Comparison of ENCODE assay signal across 20 cellular contexts in genomic region chr21:33908760-33909159, GRCh38. TPM values are rescaled to one million over a fixed set of nuclear protein-coding genes. Genes with fewer than 3 reads are reported as not detected.
DNase-seq lines count a peak whose midpoint lies in the region; ATAC-seq and TF ChIP-seq lines count a peak whose summit lies in the region.
"Had no signal": no experiment of that assay in that cellular context is flagged by ENCODE, and none has a peak within 500 bp of the region (broad histone marks: within the 10 kb centered on the region; RNA-seq: fewer than 3 reads in every experiment).

No MANE protein-coding gene starts in this region.

- H3K4me1 ChIP-seq in thyroid gland = no peaks in the 10 kb centered on the region
- H3K4me1 ChIP-seq: BE2C had no signal

- TF ChIP-seq POLR2A in thyroid gland (IDR thresholded peaks at IDR 0.05) = no peak

- CTCF ChIA-PET in activated CD4-positive, alpha-beta T cell treated with anti-CD3 and anti-CD28 coated beads for 36 hours (lab: Charles Lee) = interaction anchor here (1.0 kb wide), 1 partner anchor 16 kb away, joined by 3 read pairs; no protein-coding TSS in a partner anchor

- no peak overlapping the region for H3K27ac ChIP-seq in thyroid gland

- DNase-seq in activated CD4-positive, alpha-beta T cell treated with anti-CD3 and anti-CD28 coated beads for 36 hours = peak; percentile 74
- DNase-seq in activated CD4-positive, alpha-beta T cell treated with anti-CD3 and anti-CD28 coated beads, Interleukin-2, amount 50 U/mL, for 4 hours = no peak
- peak; percentile 31 for DNase-seq in activated naive CD4-positive, alpha-beta T cell treated with anti-CD3 and anti-CD28 coated beads, Interleukin-2, amount 50 U/mL, for 16 hours
- no peak for DNase-seq in activated naive CD4-positive, alpha-beta T cell (lab: John Stamatoyannopoulos, UW)
- DNase-seq in activated T-cell treated with anti-CD3 and anti-CD28 coated beads, Interleukin-2, amount 50 U/mL, for 72 hours = peak; percentile 24 to 32
- no peak for DNase-seq in stimulated activated effector memory CD8-positive, alpha-beta T cell treated with anti-CD3 and anti-CD28 coated beads, Interleukin-12 subunit alpha, Interleukin-12 subunit beta, amount 100 ng/mL, for 72 hours (ENCODE audit: low spot score in 2 of 2)
- DNase-seq in thyroid gland = no peak
- no peak for DNase-seq in iPS-NIHi11 (ENCODE audit: low spot score)
- DNase-seq: 8988T; BE2C; Calu3; CD4-positive, alpha-beta T cell; DMS53; MV-4-11; NCI-H1417 treated with DMSO at 0.1 percent for 48 hours; NCI-H1930; NCI-H2171; NCI-H446 treated with DMSO at 0.1 percent for 48 hours; OCI-M1 had no signal

- H3K36me3 Mint-ChIP-seq in activated CD4-positive, alpha-beta T cell treated with anti-CD3 and anti-CD28 coated beads for 36 hours (ENCODE audit: low read depth) = peaks cover 65% of the 10 kb centered on the region
- peaks cover 14 to 54% of the 10 kb centered on the region in 2 donors for H3K36me3 Mint-ChIP-seq in activated T-cell treated with anti-CD3 and anti-CD28 coated beads, Interleukin-2, amount 50 U/mL, for 72 hours (ENCODE audit: insufficient read depth in 2 of 2)
- H3K36me3 Mint-ChIP-seq in stimulated activated effector memory CD8-positive, alpha-beta T cell treated with anti-CD3 and anti-CD28 coated beads, Interleukin-12 subunit alpha, Interleukin-12 subunit beta, amount 100 ng/mL, for 72 hours = peaks cover 99% of the 10 kb centered on the region

- peaks cover 28% of the 10 kb centered on the region for H3K4me1 Mint-ChIP-seq in activated CD4-positive, alpha-beta T cell treated with anti-CD3 and anti-CD28 coated beads for 36 hours
- peaks cover 41% of the 10 kb centered on the region for H3K4me1 Mint-ChIP-seq in activated T-cell treated with anti-CD3 and anti-CD28 coated beads, Interleukin-2, amount 50 U/mL, for 72 hours (ENCODE audit: low read depth)
- H3K4me1 Mint-ChIP-seq in stimulated activated effector memory CD8-positive, alpha-beta T cell treated with anti-CD3 and anti-CD28 coated beads, Interleukin-12 subunit alpha, Interleukin-12 subunit beta, amount 100 ng/mL, for 72 hours = peaks cover 18% of the 10 kb centered on the region

- intact Hi-C loops in activated CD4-positive, alpha-beta T cell treated with anti-CD3 and anti-CD28 coated beads for 36 hours (cut with DNase I, micrococcal nuclease) = no loop called here
- intact Hi-C loops in thyroid gland (cut with DNase I) = no loop called here

- no peak overlapping the region for H3K4me3 Mint-ChIP-seq in activated CD4-positive, alpha-beta T cell treated with anti-CD3 and anti-CD28 coated beads for 36 hours
- H3K4me3 Mint-ChIP-seq in activated T-cell treated with anti-CD3 and anti-CD28 coated beads, Interleukin-2, amount 50 U/mL, for 72 hours = no peak overlapping the region
- no peak overlapping the region for H3K4me3 Mint-ChIP-seq in stimulated activated effector memory CD8-positive, alpha-beta T cell treated with anti-CD3 and anti-CD28 coated beads, Interleukin-12 subunit alpha, Interleukin-12 subunit beta, amount 100 ng/mL, for 72 hours
- H3K4me3 Mint-ChIP-seq: CD4-positive, alpha-beta T cell had no signal

- H3K9me3 Mint-ChIP-seq in activated CD4-positive, alpha-beta T cell treated with anti-CD3 and anti-CD28 coated beads for 36 hours (ENCODE audit: low read depth) = no peaks in the 10 kb centered on the region
- no peaks in the 10 kb centered on the region for H3K9me3 Mint-ChIP-seq in activated T-cell treated with anti-CD3 and anti-CD28 coated beads, Interleukin-2, amount 50 U/mL, for 72 hours
- no peaks in the 10 kb centered on the region for H3K9me3 Mint-ChIP-seq in stimulated activated effector memory CD8-positive, alpha-beta T cell treated with anti-CD3 and anti-CD28 coated beads, Interleukin-12 subunit alpha, Interleukin-12 subunit beta, amount 100 ng/mL, for 72 hours
- H3K9me3 Mint-ChIP-seq: CD4-positive, alpha-beta T cell had no signal

- WGBS in thyroid gland, 2 donors = 81 to 82% methylated on average over 6 of the region's 6 CpGs

- H3K36me3 ChIP-seq in thyroid gland = peaks cover 72 to 76% of the 10 kb centered on the region in 2 donors

- ATAC-seq in activated CD4-positive, alpha-beta T cell treated with anti-CD3 and anti-CD28 coated beads for 36 hours = peak; percentile 91
- ATAC-seq in activated T-cell treated with anti-CD3 and anti-CD28 coated beads, Interleukin-2, amount 50 U/mL, for 72 hours (replicated peaks in 1 of 2) = peak; percentile 78 to 87
- peak; percentile 80 for ATAC-seq in stimulated activated effector memory CD8-positive, alpha-beta T cell treated with anti-CD3 and anti-CD28 coated beads, Interleukin-12 subunit alpha, Interleukin-12 subunit beta, amount 100 ng/mL, for 72 hours
- ATAC-seq: K562 had no signal

- TF ChIP-seq CTCF in thyroid gland (IDR thresholded peaks at IDR 0.05) = no peak

- H3K9me3 ChIP-seq in thyroid gland = no peaks in the 10 kb centered on the region
- H3K9me3 ChIP-seq: BE2C had no signal

- no peaks in the 10 kb centered on the region for H3K27me3 ChIP-seq in thyroid gland
- H3K27me3 ChIP-seq: BE2C had no signal

- H3K4me3 ChIP-seq in thyroid gland (replicated peaks in 1 of 3) = no peak overlapping the region
- H3K4me3 ChIP-seq: K562 had no signal

- peak overlapping the region; percentile 19 for H3K27ac Mint-ChIP-seq in activated CD4-positive, alpha-beta T cell treated with anti-CD3 and anti-CD28 coated beads for 36 hours
- H3K27ac Mint-ChIP-seq in activated T-cell treated with anti-CD3 and anti-CD28 coated beads, Interleukin-2, amount 50 U/mL, for 72 hours = no peak overlapping the region
- no peak overlapping the region for H3K27ac Mint-ChIP-seq in stimulated activated effector memory CD8-positive, alpha-beta T cell treated with anti-CD3 and anti-CD28 coated beads, Interleukin-12 subunit alpha, Interleukin-12 subunit beta, amount 100 ng/mL, for 72 hours
- H3K27ac Mint-ChIP-seq: CD4-positive, alpha-beta T cell had no signal

- no peaks in the 10 kb centered on the region for H3K27me3 Mint-ChIP-seq in activated CD4-positive, alpha-beta T cell treated with anti-CD3 and anti-CD28 coated beads for 36 hours
- H3K27me3 Mint-ChIP-seq in activated T-cell treated with anti-CD3 and anti-CD28 coated beads, Interleukin-2, amount 50 U/mL, for 72 hours (ENCODE audit: low read depth) = no peaks in the 10 kb centered on the region
- H3K27me3 Mint-ChIP-seq: CD4-positive, alpha-beta T cell had no signal

- POLR2A ChIA-PET in activated CD4-positive, alpha-beta T cell treated with anti-CD3 and anti-CD28 coated beads for 36 hours (lab: Charles Lee) = no interaction called here

RNA-seq across cellular contexts. Expression of gene ATP5PO, which starts 6.8 kb away (rescaled TPM):
- 100 to 1,000 TPM; 177 to 238 TPM for total RNA-seq in activated CD4-positive, alpha-beta T cell treated with anti-CD3 and anti-CD28 coated beads for 36 hours
- total RNA-seq in activated T-cell treated with anti-CD3 and anti-CD28 coated beads, Interleukin-2, amount 50 U/mL, for 72 hours = 100 to 1,000 TPM; 217 to 230 TPM
- 100 to 1,000 TPM; 201 to 300 (median 256) TPM for total RNA-seq in thyroid gland

Comparison
In these comparisons a context has a peak if more than half of its experiments do, and no peak if none do; other contexts are left out.
1. DNase-seq: peak in activated CD4-positive, alpha-beta T cell treated with anti-CD3 and anti-CD28 coated beads for 36 hours (single experiment), activated naive CD4-positive, alpha-beta T cell treated with anti-CD3 and anti-CD28 coated beads, Interleukin-2, amount 50 U/mL, for 16 hours (single experiment) and activated T-cell treated with anti-CD3 and anti-CD28 coated beads, Interleukin-2, amount 50 U/mL, for 72 hours (2 of 2); none in activated CD4-positive, alpha-beta T cell treated with anti-CD3 and anti-CD28 coated beads, Interleukin-2, amount 50 U/mL, for 4 hours (0 of 2), activated naive CD4-positive, alpha-beta T cell (0 of 4), stimulated activated effector memory CD8-positive, alpha-beta T cell treated with anti-CD3 and anti-CD28 coated beads, Interleukin-12 subunit alpha, Interleukin-12 subunit beta, amount 100 ng/mL, for 72 hours (0 of 2), thyroid gland (0 of 2) and iPS-NIHi11 (single experiment).
2. Peak in every context shown above with its lines, with median percentiles within 50 percentile points of each other: ATAC-seq.